Comparison of ENCODE assay signal across 1 cellular context in genomic region chr19:3058009-3058820, GRCh38.
TF ChIP-seq lines count a peak whose summit lies in the region.

No MANE protein-coding gene starts in this region.

TF ChIP-seq in HepG2, 621 proteins besides CTCF, POLR2A, EP300 and RAD21:
- TF ChIP-seq ZNF768 (CRISPR knock-in tag; IDR thresholded peaks at IDR 0.05) (peak; percentile 97), ZNF790 (CRISPR knock-in tag; IDR thresholded peaks at IDR 0.05; ENCODE audit: borderline replicate concordance) (no peak), HOXA5 (CRISPR knock-in tag; IDR thresholded peaks at IDR 0.05) (no peak), KMT2B (CRISPR knock-in tag; IDR thresholded peaks at IDR 0.05) (no peak), ELF1 (CRISPR knock-in tag; IDR thresholded peaks at IDR 0.05) (no peak)
TF ChIP-seq in HepG2: peak in this region for 1.
